In genomic region chr11:96222102-96222501, GRCh38 we compare ENCODE assay signal across 12 cellular contexts.
DNase-seq lines count a peak whose midpoint lies in the region; ATAC-seq and TF ChIP-seq lines count a peak whose summit lies in the region.
"Had no signal": no experiment of that assay in that cellular context is flagged by ENCODE, and none has a peak within 500 bp of the region (broad histone marks: within the 10 kb centered on the region; RNA-seq: fewer than 3 reads in every experiment).

No MANE protein-coding gene starts in this region.

- no peak for ATAC-seq in CD4-positive, CD25-positive, alpha-beta regulatory T cell (ENCODE audit: low read depth in 2 of 2)
- ATAC-seq in activated naive CD8-positive, alpha-beta T cell treated with anti-CD3 and anti-CD28 coated beads, Interleukin-2, amount 50 U/mL, for 24 hours = no peak
- no peak for ATAC-seq in heart right ventricle

- intact Hi-C loops in heart right ventricle (cut with DNase I) = loop anchor here in 1 of 10 donors (10.0 kb wide), 1 partner anchor 167 kb away; no protein-coding TSS in a partner anchor

- DNase-seq in CD4-positive, CD25-positive, alpha-beta regulatory T cell = no peak
- peak; percentile 55 for DNase-seq in EL
- DNase-seq in activated naive CD8-positive, alpha-beta T cell treated with anti-CD3 and anti-CD28 coated beads, Interleukin-2, amount 50 U/mL, for 24 hours = no peak
- DNase-seq in NCI-H1417 (lab: John Stamatoyannopoulos, UW) = no peak
- no peak for DNase-seq in effector CD4-positive, alpha-beta T cell
- no peak for DNase-seq in heart right ventricle
- DNase-seq: activated CD4-positive, alpha-beta T cell treated with anti-CD3 and anti-CD28 coated beads, Interleukin-2, amount 50 U/mL, for 4 hours; amniotic stem cell; NCI-H1694; stimulated activated CD4-positive, alpha-beta T cell treated with anti-CD3 and anti-CD28 coated beads, Interleukin-4, amount 100 ng/mL, for 4 hours had no signal

- H3K4me2 ChIP-seq in parathyroid adenoma (ENCODE audit: low read length) = no peak overlapping the region
- H3K4me2 ChIP-seq: KMS-11 had no signal

- H3K27me3 ChIP-seq in CD4-positive, CD25-positive, alpha-beta regulatory T cell (ENCODE audit: control insufficient read depth, insufficient read depth, low read length) = no peaks in the 10 kb centered on the region
- H3K27me3 ChIP-seq in parathyroid adenoma (ENCODE audit: control insufficient read depth, insufficient read depth, low read length) = no peaks in the 10 kb centered on the region
- no peaks in the 10 kb centered on the region for H3K27me3 ChIP-seq in heart right ventricle

- no peaks in the 10 kb centered on the region for H3K36me3 ChIP-seq in CD4-positive, CD25-positive, alpha-beta regulatory T cell (ENCODE audit: control insufficient read depth, insufficient read depth, low read length)
- H3K36me3 ChIP-seq in parathyroid adenoma (ENCODE audit: control insufficient read depth, insufficient read depth, low read length) (no peaks in the 10 kb centered on the region), heart right ventricle (no peaks in the 10 kb centered on the region)

- no peak for TF ChIP-seq CTCF in parathyroid adenoma (IDR thresholded peaks at IDR 0.05)
- no peak for TF ChIP-seq CTCF in heart right ventricle (IDR thresholded peaks at IDR 0.05)

- no peak overlapping the region for H3K4me3 ChIP-seq in CD4-positive, CD25-positive, alpha-beta regulatory T cell (ENCODE audit: low read depth, low read length)
- no peak overlapping the region for H3K4me3 ChIP-seq in parathyroid adenoma (ENCODE audit: low read depth, low read length)
- H3K4me3 ChIP-seq in heart right ventricle = no peak overlapping the region

- peaks cover 22 to 88% (median 63%) of the 10 kb centered on the region in 4 donors for H3K4me1 Mint-ChIP-seq in CD4-positive, CD25-positive, alpha-beta regulatory T cell
- peaks cover 81% of the 10 kb centered on the region for H3K4me1 Mint-ChIP-seq in activated naive CD8-positive, alpha-beta T cell treated with anti-CD3 and anti-CD28 coated beads, Interleukin-2, amount 50 U/mL, for 24 hours

- peaks cover 4% of the 10 kb centered on the region for H3K79me2 ChIP-seq in parathyroid adenoma

- peaks cover 21% of the 10 kb centered on the region for H3K36me3 Mint-ChIP-seq in CD4-positive, CD25-positive, alpha-beta regulatory T cell
- peaks cover 5% of the 10 kb centered on the region for H3K36me3 Mint-ChIP-seq in activated naive CD8-positive, alpha-beta T cell treated with anti-CD3 and anti-CD28 coated beads, Interleukin-2, amount 50 U/mL, for 24 hours (ENCODE audit: low read depth)

- H3K9ac ChIP-seq in parathyroid adenoma = no peak overlapping the region
- H3K9ac ChIP-seq: KMS-11 had no signal

- no peak overlapping the region for H3K27ac ChIP-seq in CD4-positive, CD25-positive, alpha-beta regulatory T cell (ENCODE audit: insufficient read depth, low read length, poor library complexity, severe bottlenecking)
- H3K27ac ChIP-seq in parathyroid adenoma = no peak overlapping the region
- peak overlapping the region in 1 of 10 donors; percentile 85 for H3K27ac ChIP-seq in heart right ventricle
- H3K27ac ChIP-seq: KMS-11 had no signal

- H3K4me3 Mint-ChIP-seq in CD4-positive, CD25-positive, alpha-beta regulatory T cell = peak overlapping the region; percentile 4 to 70 (median 35)
- H3K4me3 Mint-ChIP-seq in activated naive CD8-positive, alpha-beta T cell treated with anti-CD3 and anti-CD28 coated beads, Interleukin-2, amount 50 U/mL, for 24 hours = peak overlapping the region; percentile 15

- peak overlapping the region; percentile 78 to 94 (median 92) for H3K27ac Mint-ChIP-seq in CD4-positive, CD25-positive, alpha-beta regulatory T cell
- peak overlapping the region; percentile 61 for H3K27ac Mint-ChIP-seq in activated naive CD8-positive, alpha-beta T cell treated with anti-CD3 and anti-CD28 coated beads, Interleukin-2, amount 50 U/mL, for 24 hours

- H3K9me3 ChIP-seq in CD4-positive, CD25-positive, alpha-beta regulatory T cell (ENCODE audit: control insufficient read depth in 2 of 2, low read length in 2 of 2) = no peaks in the 10 kb centered on the region
- H3K9me3 ChIP-seq in parathyroid adenoma (ENCODE audit: control insufficient read depth, low read length) (no peaks in the 10 kb centered on the region), heart right ventricle (no peaks in the 10 kb centered on the region)

- H2AFZ ChIP-seq in parathyroid adenoma = peak overlapping the region; percentile 42

- H3K27me3 Mint-ChIP-seq in CD4-positive, CD25-positive, alpha-beta regulatory T cell = no peaks in the 10 kb centered on the region
- no peaks in the 10 kb centered on the region for H3K27me3 Mint-ChIP-seq in activated naive CD8-positive, alpha-beta T cell treated with anti-CD3 and anti-CD28 coated beads, Interleukin-2, amount 50 U/mL, for 24 hours

- WGBS in heart right ventricle, 2 donors = 81 to 83% methylated on average over 6 of the region's 6 CpGs

- peaks cover 57% of the 10 kb centered on the region for H3K4me1 ChIP-seq in CD4-positive, CD25-positive, alpha-beta regulatory T cell (ENCODE audit: control insufficient read depth, insufficient read depth, low read length, poor library complexity, severe bottlenecking)
- peaks cover 6% of the 10 kb centered on the region for H3K4me1 ChIP-seq in parathyroid adenoma
- peaks cover 3 to 66% (median 42%) of the 10 kb centered on the region in 9 donors for H3K4me1 ChIP-seq in heart right ventricle

- no peaks in the 10 kb centered on the region for H3K9me3 Mint-ChIP-seq in CD4-positive, CD25-positive, alpha-beta regulatory T cell
- no peaks in the 10 kb centered on the region for H3K9me3 Mint-ChIP-seq in activated naive CD8-positive, alpha-beta T cell treated with anti-CD3 and anti-CD28 coated beads, Interleukin-2, amount 50 U/mL, for 24 hours
